ENCODE assay signal across 8 cellular contexts in genomic region chr17:14926526-14927122, GRCh38.
A peak's percentile ranks its signal among the peaks of the same experiment; 100 is the strongest.
DNase-seq lines count a peak whose midpoint lies in the region; ATAC-seq and TF ChIP-seq lines count a peak whose summit lies in the region.

No MANE protein-coding gene starts in this region.

- peak; percentile 63 for TF ChIP-seq CTCF in foreskin fibroblast (IDR thresholded peaks at IDR 0.05; ENCODE audit: low read depth, low read length)

- no peaks in the 10 kb centered on the region for H3K4me1 ChIP-seq in CD4-positive, alpha-beta memory T cell (ENCODE audit: insufficient read depth, low read length)

- no peak for ATAC-seq in GM18505 (IDR thresholded peaks at IDR 0.05; ENCODE audit: unreplicated experiment)
- no peak for ATAC-seq in HG02642 (IDR thresholded peaks at IDR 0.05; ENCODE audit: poor library complexity, unreplicated experiment)

- POLR2A ChIA-PET in CD4-positive, alpha-beta memory T cell (lab: Charles Lee; ENCODE audit: partially characterized antibody): no interaction called here

- no peaks in the 10 kb centered on the region for H3K36me3 Mint-ChIP-seq in CD4-positive, alpha-beta memory T cell
- H3K36me3 Mint-ChIP-seq in activated T-helper 2 cell treated with anti-CD3 and anti-CD28 coated beads, Interferon-gamma antibody, Interleukin-2, Interleukin-4, amounts not matched to agents 10 μg/mL and 5 μg/mL and 100 μg/mL, durations not matched to agents 14 hours and 24 hours and 36 hours (ENCODE audit: low read depth): no peaks in the 10 kb centered on the region

- no peaks in the 10 kb centered on the region for H3K27me3 ChIP-seq in CD4-positive, alpha-beta memory T cell (ENCODE audit: insufficient read depth, low read length)

- H3K4me3 Mint-ChIP-seq in CD4-positive, alpha-beta memory T cell: no peak overlapping the region
- no peak overlapping the region for H3K4me3 Mint-ChIP-seq in activated T-helper 2 cell treated with anti-CD3 and anti-CD28 coated beads, Interferon-gamma antibody, Interleukin-2, Interleukin-4, amounts not matched to agents 10 μg/mL and 5 μg/mL and 100 μg/mL, durations not matched to agents 14 hours and 24 hours and 36 hours (ENCODE audit: low read depth)

- no peaks in the 10 kb centered on the region for H3K4me1 Mint-ChIP-seq in CD4-positive, alpha-beta memory T cell
- no peaks in the 10 kb centered on the region for H3K4me1 Mint-ChIP-seq in activated T-helper 2 cell treated with anti-CD3 and anti-CD28 coated beads, Interferon-gamma antibody, Interleukin-2, Interleukin-4, amounts not matched to agents 10 μg/mL and 5 μg/mL and 100 μg/mL, durations not matched to agents 14 hours and 24 hours and 36 hours (ENCODE audit: low read depth)

- no peaks in the 10 kb centered on the region for H3K9me3 ChIP-seq in CD4-positive, alpha-beta memory T cell (ENCODE audit: control insufficient read depth in 1 of 2, low read length in 2 of 2)

- H3K9me3 Mint-ChIP-seq in CD4-positive, alpha-beta memory T cell: peaks cover 0 to 7% (median 0%) of the 10 kb centered on the region in 8 donors
- H3K9me3 Mint-ChIP-seq in activated T-helper 2 cell treated with anti-CD3 and anti-CD28 coated beads, Interferon-gamma antibody, Interleukin-2, Interleukin-4, amounts not matched to agents 10 μg/mL and 5 μg/mL and 100 μg/mL, durations not matched to agents 14 hours and 24 hours and 36 hours: no peaks in the 10 kb centered on the region

- CTCF ChIA-PET in CD4-positive, alpha-beta memory T cell (lab: Charles Lee; ENCODE audit: partially characterized antibody): interaction anchor here (1.2 to 3.9 kb wide), 13 partner anchors 10 to 1896 kb away, joined by 3 to 49 read pairs (median 9); partner anchors contain the start of gene HS3ST3B1

- peak; percentile 48 to 55 (median 52) for DNase-seq in CD4-positive, alpha-beta memory T cell
- DNase-seq in HS-5 (ENCODE audit: low read depth) (peak; percentile 34), RKO (ENCODE audit: low spot score) (peak; percentile 71), foreskin fibroblast (peak; percentile 44 to 85), posterior cingulate gyrus (peak in 6 of 10 donors; percentile 18 to 80 (median 50))
- peak; percentile 11 for DNase-seq in activated T-helper 2 cell treated with anti-CD3 and anti-CD28 coated beads, Interferon-gamma antibody, Interleukin-2, Interleukin-4, amounts not matched to agents 10 μg/mL and 5 μg/mL and 100 μg/mL, durations not matched to agents 14 hours and 24 hours and 36 hours (ENCODE audit: low spot score)

- H3K27ac ChIP-seq in CD4-positive, alpha-beta memory T cell (ENCODE audit: low read depth, low read length): no peak overlapping the region

- TF ChIP-seq POLR2A in GM18505 (IDR thresholded peaks at IDR 0.05; ENCODE audit: borderline replicate concordance, extremely low read depth, insufficient read depth, insufficient read length): no peak

- intact Hi-C loops in CD4-positive, alpha-beta memory T cell (cut with micrococcal nuclease): loop anchor here (1.0 kb wide), 2 partner anchors 624 to 1332 kb away; no protein-coding TSS in a partner anchor
- intact Hi-C loops in activated T-helper 2 cell treated with anti-CD3 and anti-CD28 coated beads, Interferon-gamma antibody, Interleukin-2, Interleukin-4, amounts not matched to agents 10 μg/mL and 5 μg/mL and 100 μg/mL, durations not matched to agents 14 hours and 24 hours and 36 hours (cut with micrococcal nuclease): loop anchor here (1.0 to 10.0 kb wide), 3 partner anchors 622 to 1592 kb away; partner anchors contain the start of gene HS3ST3B1
- intact Hi-C loops in posterior cingulate gyrus (cut with DNase I): loop anchor here (1.0 kb wide), 1 partner anchor 1332 kb away; no protein-coding TSS in a partner anchor

- H3K4me3 ChIP-seq in CD4-positive, alpha-beta memory T cell (ENCODE audit: low read length in 2 of 2): no peak overlapping the region
- H3K4me3 ChIP-seq in foreskin fibroblast (ENCODE audit: low read depth in 1 of 2, low read length in 2 of 2): no peak overlapping the region

- H3K27ac Mint-ChIP-seq in CD4-positive, alpha-beta memory T cell: no peak overlapping the region
- no peak overlapping the region for H3K27ac Mint-ChIP-seq in activated T-helper 2 cell treated with anti-CD3 and anti-CD28 coated beads, Interferon-gamma antibody, Interleukin-2, Interleukin-4, amounts not matched to agents 10 μg/mL and 5 μg/mL and 100 μg/mL, durations not matched to agents 14 hours and 24 hours and 36 hours

- peaks cover 6 to 7% of the 10 kb centered on the region in 2 donors for H3K27me3 Mint-ChIP-seq in CD4-positive, alpha-beta memory T cell
- no peaks in the 10 kb centered on the region for H3K27me3 Mint-ChIP-seq in activated T-helper 2 cell treated with anti-CD3 and anti-CD28 coated beads, Interferon-gamma antibody, Interleukin-2, Interleukin-4, amounts not matched to agents 10 μg/mL and 5 μg/mL and 100 μg/mL, durations not matched to agents 14 hours and 24 hours and 36 hours (ENCODE audit: low read depth)

- H3K36me3 ChIP-seq in CD4-positive, alpha-beta memory T cell (ENCODE audit: insufficient read depth, low read length): no peaks in the 10 kb centered on the region

Comparison
In these comparisons a context has a peak if more than half of its experiments do, and no peak if none do; other contexts are left out.
1. DNase-seq: peak in every context shown above with its lines; median percentile 71 in RKO; 64 in foreskin fibroblast; 52 in CD4-positive, alpha-beta memory T cell; 50 in posterior cingulate gyrus; 34 in HS-5; 11 in activated T-helper 2 cell treated with anti-CD3 and anti-CD28 coated beads, Interferon-gamma antibody, Interleukin-2, Interleukin-4, amounts not matched to agents 10 μg/mL and 5 μg/mL and 100 μg/mL, durations not matched to agents 14 hours and 24 hours and 36 hours.